ENCODE assay signal across 1 cellular context in the genomic region with DNA sequence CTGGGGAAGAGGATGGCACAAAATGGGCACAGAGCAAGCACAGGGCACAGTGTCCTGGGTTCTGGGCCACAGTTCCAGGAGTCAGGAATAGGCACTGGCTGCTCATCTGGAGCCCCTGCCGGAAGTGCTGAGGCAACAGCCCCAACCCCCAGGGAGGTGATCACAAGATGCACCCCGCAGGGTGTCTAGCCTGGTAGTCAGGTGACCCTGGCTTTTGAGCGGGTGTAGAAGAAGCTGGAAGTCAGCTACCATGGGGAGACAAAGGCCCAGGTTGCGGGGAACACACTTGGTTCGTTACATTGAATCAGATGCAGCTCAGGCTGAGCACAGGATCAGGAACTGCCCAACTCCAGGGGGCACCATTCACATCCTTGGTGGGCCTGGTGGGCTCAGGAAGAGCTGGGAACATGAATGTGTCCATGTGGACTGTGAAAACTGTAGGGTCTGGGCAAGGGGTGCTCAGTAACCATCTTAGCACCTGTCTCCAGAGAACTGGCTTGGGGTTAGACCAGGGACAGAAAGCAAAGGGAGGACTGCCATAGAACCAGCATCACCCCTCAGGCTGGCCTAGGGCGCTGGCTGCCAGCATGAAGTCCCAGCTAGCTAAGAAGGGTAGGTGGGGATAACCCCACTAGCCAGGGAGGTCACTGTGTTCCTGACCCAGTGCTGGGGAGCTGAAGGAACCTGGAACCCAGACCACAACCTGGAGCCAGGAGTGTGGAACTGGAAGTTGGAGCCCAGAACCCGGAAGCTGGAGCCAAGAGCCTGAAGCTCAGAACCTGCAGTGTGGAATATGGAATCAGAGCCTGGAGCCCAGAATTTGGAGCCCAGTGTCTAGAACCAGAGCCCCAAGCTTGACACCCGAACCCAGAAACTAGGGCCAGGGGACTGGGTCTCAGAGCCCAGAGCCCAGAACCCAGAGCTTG.
TF ChIP-seq lines count a peak whose summit lies in the region.

No MANE protein-coding gene starts in this region.

TF ChIP-seq in HepG2, 621 proteins besides CTCF, POLR2A, EP300 and RAD21 (continued from another document and continues in another):
- TF ChIP-seq ZNF609 (CRISPR knock-in tag; IDR thresholded peaks at IDR 0.05; ENCODE audit: borderline replicate concordance) = no peak
- TF ChIP-seq HINFP (CRISPR knock-in tag; IDR thresholded peaks at IDR 0.05; ENCODE audit: low read depth) = no peak
- TF ChIP-seq RCOR2 (CRISPR knock-in tag; IDR thresholded peaks at IDR 0.05) = no peak
- TF ChIP-seq ZBTB38 (CRISPR knock-in tag; IDR thresholded peaks at IDR 0.05) = peak; percentile 56; the same call in 1 of the 2 replicates
- 0 out of 2 replicates have a peak, but pooled peaks have one; percentile 9 for TF ChIP-seq SAFB2 (CRISPR knock-in tag; IDR thresholded peaks at IDR 0.05; ENCODE audit: borderline replicate concordance, low read depth)
- TF ChIP-seq, protein P1, sequence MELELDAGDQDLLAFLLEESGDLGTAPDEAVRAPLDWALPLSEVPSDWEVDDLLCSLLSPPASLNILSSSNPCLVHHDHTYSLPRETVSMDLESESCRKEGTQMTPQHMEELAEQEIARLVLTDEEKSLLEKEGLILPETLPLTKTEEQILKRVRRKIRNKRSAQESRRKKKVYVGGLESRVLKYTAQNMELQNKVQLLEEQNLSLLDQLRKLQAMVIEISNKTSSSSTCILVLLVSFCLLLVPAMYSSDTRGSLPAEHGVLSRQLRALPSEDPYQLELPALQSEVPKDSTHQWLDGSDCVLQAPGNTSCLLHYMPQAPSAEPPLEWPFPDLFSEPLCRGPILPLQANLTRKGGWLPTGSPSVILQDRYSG (CRISPR knock-in tag; IDR thresholded peaks at IDR 0.05) = no peak
- TF ChIP-seq ARNTL (CRISPR knock-in tag; IDR thresholded peaks at IDR 0.05) = no peak
- no peak for TF ChIP-seq SMARCC2 (IDR thresholded peaks at IDR 0.05)
- no peak for TF ChIP-seq ZNF143 (CRISPR knock-in tag; IDR thresholded peaks at IDR 0.05)
- TF ChIP-seq ZBTB42 (CRISPR knock-in tag; IDR thresholded peaks at IDR 0.05) = 0 out of 2 replicates have a peak, but pooled peaks have one; percentile 40
- TF ChIP-seq ZNF577 (CRISPR knock-in tag; IDR thresholded peaks at IDR 0.05; ENCODE audit: borderline replicate concordance, low read depth) = no peak
- no peak for TF ChIP-seq HNRNPLL (IDR thresholded peaks at IDR 0.05; ENCODE audit: low read depth, low read length, poor library complexity, severe bottlenecking)
- peak; percentile 59; the same call in 1 of the 2 replicates for TF ChIP-seq ELF1 (CRISPR knock-in tag; IDR thresholded peaks at IDR 0.05)
- TF ChIP-seq ZNF451 (CRISPR knock-in tag; IDR thresholded peaks at IDR 0.05) = 0 out of 2 replicates have a peak, but pooled peaks have one; percentile 27
- no peak for TF ChIP-seq ATF1 (CRISPR knock-in tag; IDR thresholded peaks at IDR 0.05)
- TF ChIP-seq, protein P2, sequence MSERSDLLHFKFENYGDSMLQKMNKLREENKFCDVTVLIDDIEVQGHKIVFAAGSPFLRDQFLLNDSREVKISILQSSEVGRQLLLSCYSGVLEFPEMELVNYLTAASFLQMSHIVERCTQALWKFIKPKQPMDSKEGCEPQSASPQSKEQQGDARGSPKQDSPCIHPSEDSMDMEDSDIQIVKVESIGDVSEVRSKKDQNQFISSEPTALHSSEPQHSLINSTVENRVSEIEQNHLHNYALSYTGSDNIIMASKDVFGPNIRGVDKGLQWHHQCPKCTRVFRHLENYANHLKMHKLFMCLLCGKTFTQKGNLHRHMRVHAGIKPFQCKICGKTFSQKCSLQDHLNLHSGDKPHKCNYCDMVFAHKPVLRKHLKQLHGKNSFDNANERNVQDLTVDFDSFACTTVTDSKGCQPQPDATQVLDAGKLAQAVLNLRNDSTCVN (CRISPR knock-in tag; IDR thresholded peaks at IDR 0.05; ENCODE audit: borderline replicate concordance) = 0 out of 2 replicates have a peak, but pooled peaks have one; percentile 9
- TF ChIP-seq, protein P3, sequence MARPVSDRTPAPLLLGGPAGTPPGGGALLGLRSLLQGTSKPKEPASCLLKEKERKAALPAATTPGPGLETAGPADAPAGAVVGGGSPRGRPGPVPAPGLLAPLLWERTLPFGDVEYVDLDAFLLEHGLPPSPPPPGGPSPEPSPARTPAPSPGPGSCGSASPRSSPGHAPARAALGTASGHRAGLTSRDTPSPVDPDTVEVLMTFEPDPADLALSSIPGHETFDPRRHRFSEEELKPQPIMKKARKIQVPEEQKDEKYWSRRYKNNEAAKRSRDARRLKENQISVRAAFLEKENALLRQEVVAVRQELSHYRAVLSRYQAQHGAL (CRISPR knock-in tag; IDR thresholded peaks at IDR 0.05; ENCODE audit: not compliant biosample characterization) = no peak
- TF ChIP-seq, protein P4, sequence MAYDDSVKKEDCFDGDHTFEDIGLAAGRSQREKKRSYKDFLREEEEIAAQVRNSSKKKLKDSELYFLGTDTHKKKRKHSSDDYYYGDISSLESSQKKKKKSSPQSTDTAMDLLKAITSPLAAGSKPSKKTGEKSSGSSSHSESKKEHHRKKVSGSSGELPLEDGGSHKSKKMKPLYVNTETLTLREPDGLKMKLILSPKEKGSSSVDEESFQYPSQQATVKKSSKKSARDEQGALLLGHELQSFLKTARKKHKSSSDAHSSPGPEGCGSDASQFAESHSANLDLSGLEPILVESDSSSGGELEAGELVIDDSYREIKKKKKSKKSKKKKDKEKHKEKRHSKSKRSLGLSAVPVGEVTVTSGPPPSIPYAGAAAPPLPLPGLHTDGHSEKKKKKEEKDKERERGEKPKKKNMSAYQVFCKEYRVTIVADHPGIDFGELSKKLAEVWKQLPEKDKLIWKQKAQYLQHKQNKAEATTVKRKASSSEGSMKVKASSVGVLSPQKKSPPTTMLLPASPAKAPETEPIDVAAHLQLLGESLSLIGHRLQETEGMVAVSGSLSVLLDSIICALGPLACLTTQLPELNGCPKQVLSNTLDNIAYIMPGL (CRISPR knock-in tag; IDR thresholded peaks at IDR 0.05; ENCODE audit: borderline replicate concordance in 1 of 2, low read depth in 1 of 2) = peak in 1 of 2 experiments; percentile 35; a peak in 1 of 4 replicates
- no peak for TF ChIP-seq RFXANK (CRISPR knock-in tag; IDR thresholded peaks at IDR 0.05)
- no peak for TF ChIP-seq MBNL3 (CRISPR knock-in tag; conservative IDR thresholded peaks at IDR 0.05)
- TF ChIP-seq SAP130 (CRISPR knock-in tag; IDR thresholded peaks at IDR 0.05; ENCODE audit: low read depth) = peak; percentile 24; the same call in 1 of the 2 replicates
- TF ChIP-seq YY1 (IDR thresholded peaks at IDR 0.05; ENCODE audit: insufficient read depth, insufficient replicate concordance, low read depth, low read length) = no peak
- TF ChIP-seq PAX8 (CRISPR knock-in tag; IDR thresholded peaks at IDR 0.05; ENCODE audit: borderline replicate concordance) = no peak
- no peak for TF ChIP-seq FOSL2 (CRISPR knock-in tag; IDR thresholded peaks at IDR 0.05)
- TF ChIP-seq ATF2 (CRISPR knock-in tag; IDR thresholded peaks at IDR 0.05) = 0 out of 2 replicates have a peak, but pooled peaks have one; percentile 17
- TF ChIP-seq ZBTB43 (CRISPR knock-in tag; conservative IDR thresholded peaks at IDR 0.05) = no peak
- TF ChIP-seq ZNF326 (CRISPR knock-in tag; IDR thresholded peaks at IDR 0.05; ENCODE audit: borderline replicate concordance) = 0 out of 2 replicates have a peak, but pooled peaks have one; percentile 20
- peak; percentile 24 for TF ChIP-seq RBM22 (optimal IDR thresholded peaks at IDR 0.05; ENCODE audit: low read length)
- 0 out of 2 replicates have a peak, but pooled peaks have one; percentile 2 for TF ChIP-seq NFKB2 (CRISPR knock-in tag; IDR thresholded peaks at IDR 0.05; ENCODE audit: borderline replicate concordance)
- peak; percentile 53; the same call in 1 of the 2 replicates for TF ChIP-seq ZNF782 (CRISPR knock-in tag; IDR thresholded peaks at IDR 0.05; ENCODE audit: borderline replicate concordance)
- TF ChIP-seq NFIC (IDR thresholded peaks at IDR 0.05; ENCODE audit: low read length) = no peak
- no peak for TF ChIP-seq KLF15 (CRISPR knock-in tag; IDR thresholded peaks at IDR 0.05; ENCODE audit: borderline replicate concordance)
- 0 out of 2 replicates have a peak, but pooled peaks have one; percentile 61 for TF ChIP-seq ZNF354B (CRISPR knock-in tag; IDR thresholded peaks at IDR 0.05)
- no peak for TF ChIP-seq ZNF556 (CRISPR knock-in tag; IDR thresholded peaks at IDR 0.05; ENCODE audit: borderline replicate concordance)
- 0 out of 2 replicates have a peak, but pooled peaks have one; percentile 5 for TF ChIP-seq HNRNPL (IDR thresholded peaks at IDR 0.05; ENCODE audit: low read depth, low read length)
- TF ChIP-seq SNRNP70 (IDR thresholded peaks at IDR 0.05; ENCODE audit: low read depth, low read length) = no peak
- TF ChIP-seq ZNF546 (CRISPR knock-in tag; conservative IDR thresholded peaks at IDR 0.05) = 0 out of 2 replicates have a peak, but pooled peaks have one; percentile 21
- peak; percentile 94 for TF ChIP-seq ZC3H4 (CRISPR knock-in tag; IDR thresholded peaks at IDR 0.05; ENCODE audit: borderline replicate concordance)
- 0 out of 2 replicates have a peak, but pooled peaks have one; percentile 1 for TF ChIP-seq KLF9 (CRISPR knock-in tag; IDR thresholded peaks at IDR 0.05; ENCODE audit: low read depth)
